In genomic region chr12:114691810-114692557, GRCh38 we compare ENCODE assay signal across 8 cellular contexts. TPM values are rescaled to one million over a fixed set of nuclear protein-coding genes. Genes with fewer than 3 reads are reported as not detected.
DNase-seq lines count a peak whose midpoint lies in the region; FAIRE-seq and TF ChIP-seq lines count a peak whose summit lies in the region.
"Had no signal": no experiment of that assay in that cellular context is flagged by ENCODE, and none has a peak within 500 bp of the region (broad histone marks: within the 10 kb centered on the region; RNA-seq: fewer than 3 reads in every experiment).

No MANE protein-coding gene starts in this region.

- no peak overlapping the region for H2BK20ac ChIP-seq in H1 (ENCODE audit: low read length)

- no peak overlapping the region for H2AFZ ChIP-seq in H1 (ENCODE audit: low read length)

- peaks cover 6% of the 10 kb centered on the region; the same call in 1 of the 2 replicates for H3K23me2 ChIP-seq in H1 (ENCODE audit: low read depth, low read length)

- H2AK5ac ChIP-seq in H1 (ENCODE audit: low read depth, low read length) = 0 out of 2 replicates have a peak overlapping the region, but pooled peaks have one; percentile 53
- no peak overlapping the region for H2AK5ac ChIP-seq in mesendoderm (ENCODE audit: low read length)

- TF ChIP-seq CTCF in H1 (IDR thresholded peaks at IDR 0.05; ENCODE audit: control extremely low read depth in 1 of 3, insufficient read depth in 1 of 3, low read depth in 1 of 3, low read length in 3 of 3) (no peak), tibial nerve (IDR thresholded peaks at IDR 0.05) (no peak), GM10248 (IDR thresholded peaks at IDR 0.05; ENCODE audit: control extremely low read depth, extremely low read depth, low read depth, missing control alignments) (no peak)

- H3K4ac ChIP-seq in H1 (replicated peaks; ENCODE audit: insufficient read length, low read depth, low read length) (no peak overlapping the region), mesendoderm (ENCODE audit: low read depth, low read length) (peak overlapping the region; percentile 26)

- no peak overlapping the region for H3K56ac ChIP-seq in H1 (replicated peaks; ENCODE audit: insufficient read length, low read depth, low read length)
- H3K56ac ChIP-seq in mesendoderm (ENCODE audit: low read length) = peak overlapping the region; percentile 63

- H3K27me3 ChIP-seq in NT2/D1 (ENCODE audit: insufficient read depth, insufficient read length) (peaks cover 100% of the 10 kb centered on the region), H1 (replicated peaks in 1 of 4; ENCODE audit: control insufficient read depth in 3 of 4, extremely low read depth in 1 of 4, insufficient read depth in 3 of 4, low read length in 3 of 4) (peaks cover 97 to 100% (median 99%) of the 10 kb centered on the region in 4 experiments), mesendoderm (ENCODE audit: insufficient read depth, low read length, poor library complexity) (peaks cover 55% of the 10 kb centered on the region), tibial nerve (peaks cover 2 to 97% of the 10 kb centered on the region in 2 donors)

- H3K79me1 ChIP-seq in H1 (ENCODE audit: low read depth, low read length) (no peaks in the 10 kb centered on the region), mesendoderm (ENCODE audit: low read length) (no peaks in the 10 kb centered on the region)

- no peak overlapping the region for H4K5ac ChIP-seq in H1 (ENCODE audit: insufficient read length, low read depth, low read length)
- H4K5ac ChIP-seq in mesendoderm (ENCODE audit: low read length) = no peak overlapping the region

- H4K8ac ChIP-seq in H1 (ENCODE audit: extremely low read depth, insufficient read depth, low read length) = no peak overlapping the region
- H4K8ac ChIP-seq in mesendoderm (ENCODE audit: low read depth, low read length) = no peak overlapping the region

- no peak for FAIRE-seq in H1 (lab: Jason Lieb, UNC)

- H3K4me2 ChIP-seq in H1 (ENCODE audit: insufficient read depth in 1 of 2, low read depth in 2 of 2, low read length in 2 of 2) (peak overlapping the region; percentile 54 to 57), mesendoderm (ENCODE audit: low read length) (peak overlapping the region; percentile 53)

- DNase-seq in NT2/D1 (ENCODE audit: low read depth, low spot score) (no peak), H1 (ENCODE audit: low read depth in 1 of 2, low spot score in 2 of 2) (peak in 1 of 2 experiments; percentile 69), mesendoderm (peak; percentile 48), tibial nerve (ENCODE audit: low spot score in 2 of 2) (no peak), GM10248 (ENCODE audit: extremely low spot score) (no peak), cortex of kidney (lab: John Stamatoyannopoulos, UW) (no peak), foreskin melanocyte (no peak)
- DNase-seq: activated T-cell treated with anti-CD3 and anti-CD28 coated beads, Interleukin-2, amount 50 U/mL, for 4 hours had no signal

- peak overlapping the region; percentile 35 for H3K4me3 ChIP-seq in NT2/D1 (ENCODE audit: insufficient read length, low read depth)
- H3K4me3 ChIP-seq in H1 (ENCODE audit: extremely low read depth in 1 of 4, insufficient read depth in 2 of 4, low read depth in 3 of 4, low read length in 4 of 4) = peak overlapping the region in 3 of 4 experiments; percentile 9 to 47 (median 14); a peak in 6 of 8 replicates
- no peak overlapping the region for H3K4me3 ChIP-seq in mesendoderm (ENCODE audit: low read length)
- H3K4me3 ChIP-seq in tibial nerve = peak overlapping the region; percentile 18 to 48 (median 24)

- peak overlapping the region; percentile 47 for H3K9ac ChIP-seq in NT2/D1 (ENCODE audit: insufficient read length, low read depth)
- no peak overlapping the region for H3K9ac ChIP-seq in H1 (replicated peaks in 1 of 4; ENCODE audit: extremely low read depth in 1 of 4, low read depth in 3 of 4, low read length in 3 of 4)
- peak overlapping the region; percentile 47 for H3K9ac ChIP-seq in mesendoderm (ENCODE audit: low read length)

- H3K4me1 ChIP-seq in NT2/D1 (ENCODE audit: insufficient read depth, insufficient read length) (peaks cover 4% of the 10 kb centered on the region), H1 (replicated peaks in 1 of 4; ENCODE audit: control insufficient read depth in 3 of 4, insufficient read depth in 4 of 4, low read length in 3 of 4) (peaks cover 6 to 32% (median 13%) of the 10 kb centered on the region in 4 experiments), mesendoderm (ENCODE audit: control insufficient read depth, low read depth, low read length) (peaks cover 31% of the 10 kb centered on the region), tibial nerve (peaks cover 0 to 20% (median 1%) of the 10 kb centered on the region in 4 donors)

- H3K27ac ChIP-seq in H1 (ENCODE audit: low read depth, low read length) (no peak overlapping the region), mesendoderm (ENCODE audit: low read depth, low read length) (no peak overlapping the region), tibial nerve (no peak overlapping the region)

- TF ChIP-seq EP300 in H1 (IDR thresholded peaks at IDR 0.05; ENCODE audit: borderline replicate concordance in 1 of 2, low read depth in 2 of 2, low read length in 2 of 2) = no peak
- TF ChIP-seq EP300 in tibial nerve (IDR thresholded peaks at IDR 0.05) = no peak

- H3K18ac ChIP-seq in H1 (ENCODE audit: extremely low read depth, low read length) = peak overlapping the region; percentile 48; the same call in 1 of the 2 replicates
- peak overlapping the region; percentile 44 for H3K18ac ChIP-seq in mesendoderm (ENCODE audit: low read length)

- H3K23ac ChIP-seq in H1 (ENCODE audit: insufficient read length) (no peak overlapping the region), mesendoderm (ENCODE audit: low read length) (no peak overlapping the region)

- H3K79me2 ChIP-seq in H1 (ENCODE audit: control insufficient read depth in 1 of 2, insufficient read depth in 2 of 2, low read length in 2 of 2) (no peaks in the 10 kb centered on the region), mesendoderm (ENCODE audit: control insufficient read depth, insufficient read depth, low read length) (no peaks in the 10 kb centered on the region)

- H4K20me1 ChIP-seq in H1 (replicated peaks in 1 of 2; ENCODE audit: control insufficient read depth in 1 of 2, insufficient read depth in 2 of 2, low read length in 2 of 2) = peaks cover 8 to 31% of the 10 kb centered on the region in 2 experiments

- H3K9me3 ChIP-seq in NT2/D1 (ENCODE audit: insufficient read depth, low read length) = no peaks in the 10 kb centered on the region
- no peaks in the 10 kb centered on the region for H3K9me3 ChIP-seq in H1 (ENCODE audit: insufficient read depth in 2 of 2, low read depth in 1 of 2, low read length in 1 of 2)
- H3K9me3 ChIP-seq in tibial nerve = no peaks in the 10 kb centered on the region

- TF ChIP-seq POLR2A in H1 (IDR thresholded peaks at IDR 0.05; ENCODE audit: control extremely low read depth in 1 of 2, low read depth in 2 of 2, low read length in 2 of 2) (no peak), tibial nerve (IDR thresholded peaks at IDR 0.05) (no peak)

- no peak overlapping the region for H2BK5ac ChIP-seq in H1 (ENCODE audit: low read depth, low read length)
- no peak overlapping the region for H2BK5ac ChIP-seq in mesendoderm (ENCODE audit: low read length)

- H2BK120ac ChIP-seq in H1 (replicated peaks; ENCODE audit: low read depth, low read length) = no peak overlapping the region
- H2BK120ac ChIP-seq in mesendoderm (ENCODE audit: low read depth, low read length) = peak overlapping the region; percentile 40

- CTCF ChIA-PET in H1 (lab: Charles Lee; ENCODE audit: partially characterized antibody) (interaction anchor here (1.1 to 1.2 kb wide), 2 partner anchors 11 to 30 kb away, joined by 3 read pairs; no protein-coding TSS in a partner anchor), GM10248 (lab: Yijun Ruan, JAX) (no interaction called here)

- H2BK15ac ChIP-seq in H1 (ENCODE audit: low read length) (no peak overlapping the region), mesendoderm (replicated peaks; ENCODE audit: low read depth) (peak overlapping the region; percentile 7)

- H3K36me3 ChIP-seq in NT2/D1 (ENCODE audit: insufficient read depth, insufficient read length, low read length) = no peaks in the 10 kb centered on the region
- no peaks in the 10 kb centered on the region for H3K36me3 ChIP-seq in H1 (ENCODE audit: control insufficient read depth in 2 of 4, insufficient read depth in 4 of 4, low read length in 3 of 4)
- H3K36me3 ChIP-seq in mesendoderm (ENCODE audit: control insufficient read depth, insufficient read depth, low read length) = no peaks in the 10 kb centered on the region
- H3K36me3 ChIP-seq in tibial nerve = no peaks in the 10 kb centered on the region

- WGBS in H1 (ENCODE audit: extremely low coverage in 1 of 2, insufficient coverage in 1 of 2, insufficient read length in 1 of 2, insufficient replicate concordance in 2 of 2, low coverage in 1 of 2, low lambda C conversion rate in 2 of 2, missing lambda C conversion rate in 1 of 2), 2 experiments = 6% methylated on average over 41 of the region's 57 CpGs; no CpG with 5 or more reads in 1 of the 2 experiments
- WGBS in mesendoderm (ENCODE audit: extremely low coverage, insufficient coverage, low lambda C conversion rate) = no CpG with 5 or more reads among the region's 57 CpGs
- 46 to 68% methylated on average over 31 to 36 of the region's 57 CpGs for WGBS in tibial nerve, 2 donors

- TF ChIP-seq RAD21 in H1 (IDR thresholded peaks at IDR 0.05 in 1 of 2, conservative IDR thresholded peaks at IDR 0.05 in 1 of 2; ENCODE audit: low read depth in 2 of 2, low read length in 2 of 2) = no peak

- no peak overlapping the region for H3K14ac ChIP-seq in H1 (ENCODE audit: insufficient read length)

- POLR2A ChIA-PET in H1 (lab: Charles Lee; ENCODE audit: partially characterized antibody) = interaction anchor here (0.8 to 1.4 kb wide), 2 partner anchors 8 to 19 kb away, joined by 4 to 6 read pairs; partner anchors contain the start of gene TBX3
- POLR2A ChIA-PET in GM10248 (lab: Yijun Ruan, JAX) = no interaction called here

- H2BK12ac ChIP-seq in H1 (ENCODE audit: low read depth, low read length) = peak overlapping the region; percentile 80; the same call in 1 of the 2 replicates

- H4K91ac ChIP-seq in H1 (replicated peaks; ENCODE audit: insufficient read length, low read length) = no peak overlapping the region

TF ChIP-seq in H1, 55 proteins besides CTCF, POLR2A, EP300 and RAD21 (continues in another document):
- TF ChIP-seq CTBP2 (IDR thresholded peaks at IDR 0.05; ENCODE audit: borderline replicate concordance, insufficient read depth, insufficient read length, low read length) = peak; percentile 11

RNA-seq across cellular contexts. Expression of gene TBX3, which starts 8.0 kb away (rescaled TPM):
- 0.29 and 1.0 TPM in 2 replicates for total RNA-seq in H1 (2021; fragmentation: NEBNext Ultra II Directional; extraction: Animal tissue kit (Norgen Biotek cat#: 25700))
- 0.09 TPM in 2 replicates for polyA plus RNA-seq in H1 (2011; rRNA removed)
- polyA plus RNA-seq in H1 (2011; cell fraction: cytosol; rRNA removed) = 0.09 TPM
- polyA plus RNA-seq in H1 (2011; cell fraction: nucleus; rRNA removed) = 0.20 TPM
- 0.12 to 0.38 TPM (median 0.24 TPM) in 4 replicates for polyA plus RNA-seq in H1 (2012, experiment 1 of 2)
- 0.18 TPM for polyA plus RNA-seq in H1 (2012, experiment 2 of 2)
- polyA plus RNA-seq in H1 (2013, experiment 1 of 2) = 0.30 TPM
- polyA plus RNA-seq in H1 (2013, experiment 2 of 2) = 0.13 TPM
- polyA minus RNA-seq in H1 (2011; rRNA and poly(A)+ RNA removed) = 0.09 TPM in 1 of 2 replicates, not detected in the other
- 0.73 TPM for polyA minus RNA-seq in H1 (2011; cell fraction: cytosol; rRNA and poly(A)+ RNA removed)
- 0.50 TPM for polyA minus RNA-seq in H1 (2011; cell fraction: nucleus; rRNA and poly(A)+ RNA removed)
- polyA plus RNA-seq in mesendoderm (2013, experiment 1 of 2) = 2.1 TPM
- polyA plus RNA-seq in mesendoderm (2013, experiment 2 of 2) = 2.1 TPM
- total RNA-seq in tibial nerve = 10 to 100 TPM; 11.1 to 13.5 (median 12.3) TPM

Comparison
In these comparisons a context has a peak if more than half of its experiments do, and no peak if none do; other contexts are left out.
1. H3K9ac ChIP-seq: peak in NT2/D1 (single experiment) and mesendoderm (single experiment); none in H1 (0 of 4).